1 cellular context compared by ENCODE assay signal in the genomic region with DNA sequence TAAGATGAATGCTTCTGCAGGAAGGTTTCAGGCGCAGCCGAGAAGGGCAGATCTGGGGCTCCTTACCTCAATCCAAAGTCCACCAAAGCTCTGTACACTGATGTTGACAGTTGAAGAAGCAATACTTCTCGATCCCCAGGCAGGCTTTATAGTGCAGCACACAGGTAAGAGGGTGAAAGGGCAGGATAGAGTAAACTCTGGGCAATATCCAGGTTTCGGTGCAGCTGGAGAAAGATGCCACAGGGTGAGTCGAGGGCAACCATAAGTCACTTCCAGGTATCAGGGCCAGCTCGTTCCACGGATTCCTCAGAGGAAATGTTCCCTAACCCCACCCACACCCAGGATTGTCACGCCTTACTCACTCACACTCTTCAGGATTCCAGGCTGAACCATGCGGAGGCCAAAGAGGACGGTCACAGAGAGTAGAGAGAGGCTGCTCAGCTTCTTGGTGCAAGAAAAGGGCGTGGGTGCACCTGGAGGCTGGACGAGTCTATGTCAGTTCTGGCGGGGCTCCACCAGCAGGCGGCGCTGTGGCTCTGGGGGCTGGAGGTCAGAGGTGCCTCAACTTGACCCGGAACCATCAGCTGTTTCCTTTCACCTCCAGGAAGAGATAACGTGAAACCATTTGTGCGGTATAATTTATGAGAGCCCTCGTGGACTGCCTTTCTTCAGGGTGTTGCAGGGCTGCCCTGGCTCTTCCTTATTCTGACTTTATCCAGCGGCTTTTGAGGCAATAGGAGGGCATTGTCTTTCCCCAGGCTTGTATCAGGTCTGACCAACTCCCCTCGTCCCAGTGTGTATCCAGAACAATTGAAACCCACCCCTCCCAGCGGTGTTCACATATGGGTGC.
TF ChIP-seq lines count a peak whose summit lies in the region.

No MANE protein-coding gene starts in this region.

TF ChIP-seq in GM12878, 131 proteins besides CTCF, POLR2A, EP300 and RAD21:
- TF ChIP-seq SMC3 (IDR thresholded peaks at IDR 0.05; ENCODE audit: borderline replicate concordance, low read length) (peak; percentile 47; the same call in 1 of the 2 replicates), YY1 (IDR thresholded peaks at IDR 0.05; ENCODE audit: low read depth, low read length) (0 out of 2 replicates have a peak, but pooled peaks have one; percentile 30), ZNF622 (IDR thresholded peaks at IDR 0.05) (no peak), GABPA (IDR thresholded peaks at IDR 0.05; ENCODE audit: low read depth) (peak; percentile 48; the same call in 1 of the 2 replicates), NR2F1 (conservative IDR thresholded peaks at IDR 0.05) (peak; percentile 94), CBX3 (IDR thresholded peaks at IDR 0.05; ENCODE audit: borderline replicate concordance, low read depth) (no peak), ZNF207 (IDR thresholded peaks at IDR 0.05; ENCODE audit: borderline replicate concordance) (no peak), CBFB (IDR thresholded peaks at IDR 0.05; ENCODE audit: low read depth) (no peak), NR2C1 (IDR thresholded peaks at IDR 0.05) (peak; percentile 90)
